Comparison of ENCODE assay signal across 9 cellular contexts in genomic region chr1:43817304-43817939, GRCh38.
"Had no signal": no experiment of that assay in that cellular context is flagged by ENCODE, and none has a peak within 500 bp of the region (broad histone marks: within the 10 kb centered on the region; RNA-seq: fewer than 3 reads in every experiment).

No MANE protein-coding gene starts in this region.

- H3K4me2 ChIP-seq: GM23338 had no signal

- H3K4me3 ChIP-seq: GM23338 had no signal

- FAIRE-seq: H1, H54 had no signal

- H3K27ac ChIP-seq: HL-60 had no signal

- DNase-seq: H9, HCEC 1CT, HFFc6, IMR-90, KBM-7 had no signal

- H2AFZ ChIP-seq: GM23338 had no signal

- ATAC-seq: GM23338 had no signal
